ENCODE assay signal across 8 cellular contexts in genomic region chr7:116211006-116211912, GRCh38. TPM values are rescaled to one million over a fixed set of nuclear protein-coding genes. Genes with fewer than 3 reads are reported as not detected.
DNase-seq lines count a peak whose midpoint lies in the region; ATAC-seq and TF ChIP-seq lines count a peak whose summit lies in the region.

No MANE protein-coding gene starts in this region.

- H3K9me3 Mint-ChIP-seq in activated CD8-positive, alpha-beta memory T cell treated with anti-CD3 and anti-CD28 coated beads, Interleukin-2, amount 10 ng/mL, durations not matched to agents 7 days and 5 days (ENCODE audit: low read depth) = peaks cover 4% of the 10 kb centered on the region
- H3K9me3 Mint-ChIP-seq in stimulated activated naive B cell treated with anti-CD40 and anti-IgM and Interleukin-4, amounts not matched to agents 10 μg/mL and 1 μg/mL and 100 μg/mL, for 72 hours = no peaks in the 10 kb centered on the region

- no peaks in the 10 kb centered on the region for H3K27me3 Mint-ChIP-seq in activated CD8-positive, alpha-beta memory T cell treated with anti-CD3 and anti-CD28 coated beads, Interleukin-2, amount 10 ng/mL, durations not matched to agents 7 days and 5 days
- no peaks in the 10 kb centered on the region for H3K27me3 Mint-ChIP-seq in stimulated activated naive B cell treated with anti-CD40 and anti-IgM and Interleukin-4, amounts not matched to agents 10 μg/mL and 1 μg/mL and 100 μg/mL, for 72 hours

- TF ChIP-seq CTCF in AG10803 (conservative IDR thresholded peaks at IDR 0.05; ENCODE audit: low read length) = no peak
- no peak for TF ChIP-seq CTCF in epithelial cell of proximal tubule (conservative IDR thresholded peaks at IDR 0.05; ENCODE audit: low read depth, low read length)

- H3K4me3 ChIP-seq in AG10803 (ENCODE audit: low read length) (peak overlapping the region; percentile 78), epithelial cell of proximal tubule (ENCODE audit: low read depth, low read length) (peak overlapping the region; percentile 85)

- CTCF ChIA-PET in activated CD8-positive, alpha-beta memory T cell treated with anti-CD3 and anti-CD28 coated beads, Interleukin-2, amount 10 ng/mL, durations not matched to agents 7 days and 5 days (lab: Charles Lee) = interaction anchor here (0.8 to 4.3 kb wide), 17 partner anchors 12 to 378 kb away, joined by 3 to 33 read pairs (median 5); no protein-coding TSS in a partner anchor

- peaks cover 32% of the 10 kb centered on the region for H3K36me3 Mint-ChIP-seq in activated CD8-positive, alpha-beta memory T cell treated with anti-CD3 and anti-CD28 coated beads, Interleukin-2, amount 10 ng/mL, durations not matched to agents 7 days and 5 days
- peaks cover 3 to 4% of the 10 kb centered on the region in 2 donors for H3K36me3 Mint-ChIP-seq in stimulated activated naive B cell treated with anti-CD40 and anti-IgM and Interleukin-4, amounts not matched to agents 10 μg/mL and 1 μg/mL and 100 μg/mL, for 72 hours

- peak overlapping the region; percentile 96 for H3K4me3 Mint-ChIP-seq in activated CD8-positive, alpha-beta memory T cell treated with anti-CD3 and anti-CD28 coated beads, Interleukin-2, amount 10 ng/mL, durations not matched to agents 7 days and 5 days
- peak overlapping the region; percentile 88 to 97 for H3K4me3 Mint-ChIP-seq in stimulated activated naive B cell treated with anti-CD40 and anti-IgM and Interleukin-4, amounts not matched to agents 10 μg/mL and 1 μg/mL and 100 μg/mL, for 72 hours

- DNase-seq in AG10803 (ENCODE audit: low read depth) (peak; percentile 91), NOMO-1 treated with DMSO at 0.1 percent for 48 hours (lab: John Stamatoyannopoulos, UW; ENCODE audit: unreplicated experiment) (peak; percentile 54), epithelial cell of proximal tubule (ENCODE audit: low read depth) (peak; percentile 66), myocyte (ENCODE audit: low read depth) (peak; percentile 61)
- peak; percentile 88 for DNase-seq in activated CD8-positive, alpha-beta memory T cell treated with anti-CD3 and anti-CD28 coated beads, Interleukin-2, amount 10 ng/mL, durations not matched to agents 7 days and 5 days
- peak; percentile 56 for DNase-seq in stimulated activated naive B cell treated with anti-CD40 and anti-IgM and Interleukin-4, amounts not matched to agents 10 μg/mL and 1 μg/mL and 100 μg/mL, for 72 hours

- H3K4me1 Mint-ChIP-seq in activated CD8-positive, alpha-beta memory T cell treated with anti-CD3 and anti-CD28 coated beads, Interleukin-2, amount 10 ng/mL, durations not matched to agents 7 days and 5 days = peaks cover 52% of the 10 kb centered on the region
- H3K4me1 Mint-ChIP-seq in stimulated activated naive B cell treated with anti-CD40 and anti-IgM and Interleukin-4, amounts not matched to agents 10 μg/mL and 1 μg/mL and 100 μg/mL, for 72 hours = peaks cover 21 to 42% of the 10 kb centered on the region in 2 donors

- ATAC-seq in GM19025 (IDR thresholded peaks at IDR 0.05; ENCODE audit: low read depth, unreplicated experiment) = peak; percentile 68
- peak; percentile 82 for ATAC-seq in HG03175 (IDR thresholded peaks at IDR 0.05; ENCODE audit: unreplicated experiment)
- ATAC-seq in activated CD8-positive, alpha-beta memory T cell treated with anti-CD3 and anti-CD28 coated beads, Interleukin-2, amount 10 ng/mL, durations not matched to agents 7 days and 5 days = peak; percentile 82
- peak; percentile 75 to 78 for ATAC-seq in stimulated activated naive B cell treated with anti-CD40 and anti-IgM and Interleukin-4, amounts not matched to agents 10 μg/mL and 1 μg/mL and 100 μg/mL, for 72 hours (replicated peaks)

- H3K27ac Mint-ChIP-seq in activated CD8-positive, alpha-beta memory T cell treated with anti-CD3 and anti-CD28 coated beads, Interleukin-2, amount 10 ng/mL, durations not matched to agents 7 days and 5 days = peak overlapping the region; percentile 98
- peak overlapping the region; percentile 92 for H3K27ac Mint-ChIP-seq in stimulated activated naive B cell treated with anti-CD40 and anti-IgM and Interleukin-4, amounts not matched to agents 10 μg/mL and 1 μg/mL and 100 μg/mL, for 72 hours

RNA-seq across cellular contexts. Expression of gene TES, which starts 0.9 kb away (rescaled TPM):
- total RNA-seq in activated CD8-positive, alpha-beta memory T cell treated with anti-CD3 and anti-CD28 coated beads, Interleukin-2, amount 10 ng/mL, durations not matched to agents 7 days and 5 days = 10 to 100 TPM; 98.5 TPM
- total RNA-seq in epithelial cell of proximal tubule (153 and 174 TPM in 2 replicates), myocyte (0.99 and 1.2 TPM in 2 replicates)
- polyA plus RNA-seq in myocyte (2012) = 5.9 TPM

Comparison
In these comparisons a context has a peak if more than half of its experiments do, and no peak if none do; other contexts are left out.
1. Peak in every context shown above with its lines: DNase-seq, ATAC-seq and H3K4me3 ChIP-seq.
2. RNA of gene TES, which starts 0.9 kb away (total RNA-seq): 153 to 174 TPM in epithelial cell of proximal tubule and 98.5 TPM in activated CD8-positive, alpha-beta memory T cell treated with anti-CD3 and anti-CD28 coated beads, Interleukin-2, amount 10 ng/mL, durations not matched to agents 7 days and 5 days; 0.99 to 1.2 TPM in myocyte; every median in the first group is over 10 times any median in the second.